9 cellular contexts compared by ENCODE assay signal in genomic region chr15:34984884-34985630, GRCh38. TPM values are rescaled to one million over a fixed set of nuclear protein-coding genes. Genes with fewer than 3 reads are reported as not detected.
DNase-seq lines count a peak whose midpoint lies in the region; ATAC-seq, FAIRE-seq and TF ChIP-seq lines count a peak whose summit lies in the region.
"Had no signal": no experiment of that assay in that cellular context is flagged by ENCODE, and none has a peak within 500 bp of the region (broad histone marks: within the 10 kb centered on the region; RNA-seq: fewer than 3 reads in every experiment).

No MANE protein-coding gene starts in this region.

- no peak for FAIRE-seq in pancreas (lab: Jason Lieb, UNC)

- no peaks in the 10 kb centered on the region for H3K27me3 Mint-ChIP-seq in activated T-helper 1 cell treated with anti-CD3 and anti-CD28 coated beads, Interleukin-12 subunit alpha, Interleukin-12 subunit beta, Interleukin-2, Interleukin-4 antibody, amounts not matched to agents 30 ng/mL and 10 ng/mL and 1 ng/mL, durations not matched to agents 14 hours and 24 hours and 36 hours (ENCODE audit: insufficient read depth)

- peak overlapping the region; percentile 55 for H3K4me3 Mint-ChIP-seq in activated T-helper 1 cell treated with anti-CD3 and anti-CD28 coated beads, Interleukin-12 subunit alpha, Interleukin-12 subunit beta, Interleukin-2, Interleukin-4 antibody, amounts not matched to agents 30 ng/mL and 10 ng/mL and 1 ng/mL, durations not matched to agents 14 hours and 24 hours and 36 hours

- peaks cover 7 to 48% (median 40%) of the 10 kb centered on the region in 9 donors for H3K4me1 ChIP-seq in heart right ventricle
- H3K4me1 ChIP-seq in skeletal muscle tissue (ENCODE audit: control insufficient read depth in 3 of 3, insufficient read depth in 3 of 3, low read length in 3 of 3): peaks cover 19 to 31% (median 28%) of the 10 kb centered on the region in 3 donors
- H3K4me1 ChIP-seq in pancreas: peaks cover 11 to 26% (median 26%) of the 10 kb centered on the region in 3 donors

- H3K9me3 Mint-ChIP-seq in activated T-helper 1 cell treated with anti-CD3 and anti-CD28 coated beads, Interleukin-12 subunit alpha, Interleukin-12 subunit beta, Interleukin-2, Interleukin-4 antibody, amounts not matched to agents 30 ng/mL and 10 ng/mL and 1 ng/mL, durations not matched to agents 14 hours and 24 hours and 36 hours: no peaks in the 10 kb centered on the region

- peak overlapping the region; percentile 25 to 45 (median 35) for H3K9ac ChIP-seq in skeletal muscle tissue (ENCODE audit: low read depth in 1 of 3, low read length in 3 of 3)

- TF ChIP-seq CTCF in heart right ventricle (IDR thresholded peaks at IDR 0.05): no peak
- no peak for TF ChIP-seq CTCF in pancreas (IDR thresholded peaks at IDR 0.05)

- DNase-seq in SIG-M5 treated with dmso at 0.1 percent for 504 hours (lab: John Stamatoyannopoulos, UW; ENCODE audit: unreplicated experiment): peak; percentile 20
- no peak for DNase-seq in SIG-M5 (lab: John Stamatoyannopoulos, UW)
- no peak for DNase-seq in activated T-helper 1 cell treated with anti-CD3 and anti-CD28 coated beads, Interleukin-12 subunit alpha, Interleukin-12 subunit beta, Interleukin-2, Interleukin-4 antibody, amounts not matched to agents 30 ng/mL and 10 ng/mL and 1 ng/mL, durations not matched to agents 14 hours and 24 hours and 36 hours (ENCODE audit: low spot score)
- no peak for DNase-seq in heart right ventricle
- DNase-seq in NCI-H1417 (lab: John Stamatoyannopoulos, UW): no peak
- DNase-seq in pancreas: no peak
- no peak for DNase-seq in NCI-H748 treated with DMSO at 0.1 percent for 48 hours (lab: John Stamatoyannopoulos, UW)

- ATAC-seq in heart right ventricle: no peak
- no peak for ATAC-seq in pancreas

- H3K9me3 ChIP-seq in heart right ventricle (no peaks in the 10 kb centered on the region), skeletal muscle tissue (ENCODE audit: control insufficient read depth in 3 of 3, low read length in 3 of 3) (no peaks in the 10 kb centered on the region), pancreas (no peaks in the 10 kb centered on the region)
- H3K9me3 ChIP-seq: vagina had no signal

- H3K27me3 ChIP-seq in heart right ventricle: no peaks in the 10 kb centered on the region
- H3K27me3 ChIP-seq in skeletal muscle tissue (ENCODE audit: control insufficient read depth in 3 of 3, insufficient read depth in 3 of 3, low read length in 3 of 3): no peaks in the 10 kb centered on the region
- H3K27me3 ChIP-seq in pancreas: no peaks in the 10 kb centered on the region
- H3K27me3 ChIP-seq: vagina had no signal

- intact Hi-C loops in activated T-helper 1 cell treated with anti-CD3 and anti-CD28 coated beads, Interleukin-12 subunit alpha, Interleukin-12 subunit beta, Interleukin-2, Interleukin-4 antibody, amounts not matched to agents 30 ng/mL and 10 ng/mL and 1 ng/mL, durations not matched to agents 14 hours and 24 hours and 36 hours (cut with micrococcal nuclease): loop anchor here (5.0 kb wide), 4 partner anchors 562 to 1592 kb away; partner anchors contain the start of genes AVEN, CDIN1 and DPH6
- intact Hi-C loops in heart right ventricle (cut with DNase I) (no loop called here), pancreas (cut with DNase I) (no loop called here)

- peaks cover 34% of the 10 kb centered on the region for H3K36me3 Mint-ChIP-seq in activated T-helper 1 cell treated with anti-CD3 and anti-CD28 coated beads, Interleukin-12 subunit alpha, Interleukin-12 subunit beta, Interleukin-2, Interleukin-4 antibody, amounts not matched to agents 30 ng/mL and 10 ng/mL and 1 ng/mL, durations not matched to agents 14 hours and 24 hours and 36 hours (ENCODE audit: low read depth)

- peaks cover 0 to 46% (median 15%) of the 10 kb centered on the region in 9 donors for H3K36me3 ChIP-seq in heart right ventricle
- peaks cover 7 to 26% (median 11%) of the 10 kb centered on the region in 3 donors for H3K36me3 ChIP-seq in skeletal muscle tissue (ENCODE audit: control insufficient read depth in 3 of 3, insufficient read depth in 3 of 3, low read length in 3 of 3)
- peaks cover 0 to 8% (median 5%) of the 10 kb centered on the region in 3 donors for H3K36me3 ChIP-seq in pancreas

- WGBS in heart right ventricle, 2 donors: 48 to 53% methylated on average over 9 of the region's 9 CpGs
- WGBS in pancreas, 2 donors: 68 to 70% methylated on average over 9 of the region's 9 CpGs

- H3K27ac Mint-ChIP-seq in activated T-helper 1 cell treated with anti-CD3 and anti-CD28 coated beads, Interleukin-12 subunit alpha, Interleukin-12 subunit beta, Interleukin-2, Interleukin-4 antibody, amounts not matched to agents 30 ng/mL and 10 ng/mL and 1 ng/mL, durations not matched to agents 14 hours and 24 hours and 36 hours: no peak overlapping the region

- H3K27ac ChIP-seq in heart right ventricle (peak overlapping the region in 9 of 10 donors; percentile 0 to 96 (median 28)), skeletal muscle tissue (ENCODE audit: low read depth, low read length) (peak overlapping the region; percentile 41), pancreas (no peak overlapping the region)
- H3K27ac ChIP-seq: vagina had no signal

- peak overlapping the region in 3 of 10 donors; percentile 7 to 95 (median 88) for H3K4me3 ChIP-seq in heart right ventricle
- H3K4me3 ChIP-seq in skeletal muscle tissue (ENCODE audit: low read length in 3 of 3): no peak overlapping the region
- H3K4me3 ChIP-seq in pancreas: no peak overlapping the region

- H3K4me1 Mint-ChIP-seq in activated T-helper 1 cell treated with anti-CD3 and anti-CD28 coated beads, Interleukin-12 subunit alpha, Interleukin-12 subunit beta, Interleukin-2, Interleukin-4 antibody, amounts not matched to agents 30 ng/mL and 10 ng/mL and 1 ng/mL, durations not matched to agents 14 hours and 24 hours and 36 hours (ENCODE audit: low read depth): peaks cover 45% of the 10 kb centered on the region

RNA-seq across cellular contexts. Expression of gene ZNF770, which starts 3.0 kb away (rescaled TPM):
- total RNA-seq in activated T-helper 1 cell treated with anti-CD3 and anti-CD28 coated beads, Interleukin-12 subunit alpha, Interleukin-12 subunit beta, Interleukin-2, Interleukin-4 antibody, amounts not matched to agents 30 ng/mL and 10 ng/mL and 1 ng/mL, durations not matched to agents 14 hours and 24 hours and 36 hours: 50.1 and 50.6 TPM in 2 replicates
- total RNA-seq in heart right ventricle: 10 to 100 TPM; 27.3 to 52.7 (median 40.5) TPM
- 10 to 100 TPM in 1 of 2 donors, 1 to 10 TPM in 1; 8.7 to 15.2 TPM for polyA plus RNA-seq in heart right ventricle
- 22.4 TPM for total RNA-seq in skeletal muscle tissue
- total RNA-seq in pancreas: 10 to 100 TPM in 5 of 6 donors, 1 to 10 TPM in 1; 8.4 to 22.6 (median 17.0) TPM
- 1 to 10 TPM; 4.8 to 7.1 TPM for polyA plus RNA-seq in pancreas

RNA-seq across cellular contexts. Expression of gene AQR, which starts 15.5 kb away (rescaled TPM):
- 43.2 and 44.4 TPM in 2 replicates for total RNA-seq in activated T-helper 1 cell treated with anti-CD3 and anti-CD28 coated beads, Interleukin-12 subunit alpha, Interleukin-12 subunit beta, Interleukin-2, Interleukin-4 antibody, amounts not matched to agents 30 ng/mL and 10 ng/mL and 1 ng/mL, durations not matched to agents 14 hours and 24 hours and 36 hours
- 10 to 100 TPM in 8 of 10 donors, 1 to 10 TPM in 2; 9.4 to 14.6 (median 10.8) TPM for total RNA-seq in heart right ventricle
- 10 to 100 TPM in 1 of 2 donors, 1 to 10 TPM in 1; 6.5 to 11.4 TPM for polyA plus RNA-seq in heart right ventricle
- total RNA-seq in skeletal muscle tissue: 19.8 TPM
- total RNA-seq in pancreas: 10 to 100 TPM in 3 of 6 donors, 1 to 10 TPM in 3; 7.8 to 15.7 (median 10.1) TPM
- 1 to 10 TPM; 4.9 to 7.8 TPM for polyA plus RNA-seq in pancreas

Comparison
In these comparisons a context has a peak if more than half of its experiments do, and no peak if none do; other contexts are left out.
1. H3K27ac ChIP-seq: peak in heart right ventricle (9 of 10) and skeletal muscle tissue (single experiment); none in pancreas (0 of 4).